Comparison of ENCODE assay signal across 30 cellular contexts in the genomic region with DNA sequence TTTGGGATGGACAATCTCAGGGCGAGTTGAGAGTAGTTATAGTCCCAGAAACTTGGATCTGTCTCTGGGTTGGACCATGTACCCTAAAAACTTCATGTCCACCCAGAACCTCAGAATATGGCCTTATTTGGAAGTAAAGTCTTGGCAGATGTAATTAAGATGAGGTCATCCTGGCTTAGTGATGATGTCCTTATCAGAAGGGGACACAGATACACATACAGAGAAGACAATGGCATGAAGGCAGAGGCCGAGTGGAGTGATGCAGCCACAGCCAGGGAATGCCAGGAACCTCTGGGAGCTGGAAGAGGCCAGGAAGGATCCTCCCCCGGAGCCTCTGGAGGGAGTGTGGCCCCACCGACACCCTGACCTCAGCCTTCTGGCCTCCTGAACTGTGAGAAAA.
"Had no signal": no experiment of that assay in that cellular context is flagged by ENCODE, and none has a peak within 500 bp of the region (broad histone marks: within the 10 kb centered on the region; RNA-seq: fewer than 3 reads in every experiment).

No MANE protein-coding gene starts in this region.

- H3K27me3 Mint-ChIP-seq: activated B cell treated with CpG ODN at 0.5 μM for 24 hours; activated CD8-positive, alpha-beta T cell treated with anti-CD3 and anti-CD28 coated beads for 36 hours; activated naive CD8-positive, alpha-beta T cell; activated T-helper 17 cell treated with anti-CD3 and anti-CD28 coated beads, Interleukin-2, amount 50 U/mL, for 72 hours; T-helper 17 cell had no signal

- H3K27me3 ChIP-seq: body of pancreas, colonic mucosa, gastroesophageal sphincter, heart right ventricle had no signal

- DNase-seq: activated B cell treated with CpG ODN at 0.5 μM for 24 hours; activated CD4-positive, alpha-beta T cell treated with anti-CD3 and anti-CD28 coated beads for 48 hours; activated CD4-positive, alpha-beta T cell treated with anti-CD3 and anti-CD28 coated beads, Interleukin-2, amount 50 U/mL, for 1 hour; activated CD4-positive, alpha-beta T cell treated with anti-CD3 and anti-CD28 coated beads, Interleukin-2, amount 50 U/mL, for 48 hours; activated CD8-positive, alpha-beta memory T cell treated with anti-CD3 and anti-CD28 coated beads for 24 hours; activated CD8-positive, alpha-beta T cell treated with anti-CD3 and anti-CD28 coated beads for 36 hours; activated effector memory CD4-positive, alpha-beta T cell treated with Interleukin-2 at 50 U/mL for 16 hours; activated gamma-delta T cell treated with Interleukin-2 at 50 U/mL for 16 hours; activated naive CD4-positive, alpha-beta T cell treated with anti-CD3 and anti-CD28 coated beads, Interleukin-2, amount 50 U/mL, for 16 hours; activated naive CD4-positive, alpha-beta T cell treated with Interleukin-2 at 50 U/mL for 16 hours; activated T-cell treated with anti-CD3 and anti-CD28 coated beads, Interleukin-2, amount 50 U/mL, for 4 hours; amniotic stem cell; body of pancreas; central memory CD4-positive, alpha-beta T cell; cerebellar nuclear complex; colonic mucosa; effector memory CD4-positive, alpha-beta T cell; endodermal cell; foreskin melanocyte; heart right ventricle; T-helper 1 cell; T-helper 17 cell; T1000; WERI-Rb-1 had no signal

- H3K27ac Mint-ChIP-seq: activated B cell treated with CpG ODN at 0.5 μM for 24 hours; activated CD8-positive, alpha-beta T cell treated with anti-CD3 and anti-CD28 coated beads for 36 hours; activated naive CD8-positive, alpha-beta T cell; activated T-helper 17 cell treated with anti-CD3 and anti-CD28 coated beads, Interleukin-2, amount 50 U/mL, for 72 hours; endodermal cell; T-helper 17 cell; T-helper 2 cell treated with Interferon-gamma antibody and Interleukin-4, amounts not matched to agents 5 μg/mL and 100 μg/mL, for 36 hours had no signal

- H3K4me1 Mint-ChIP-seq: activated B cell treated with CpG ODN at 0.5 μM for 24 hours had no signal

- H3K9me3 ChIP-seq: body of pancreas, colonic mucosa, gastroesophageal sphincter had no signal

- H3K36me3 ChIP-seq: colonic mucosa, gastroesophageal sphincter, heart right ventricle, WERI-Rb-1 had no signal

- H3K27ac ChIP-seq: body of pancreas, colonic mucosa, gastroesophageal sphincter, heart right ventricle, WERI-Rb-1 had no signal

- H3K4me3 ChIP-seq: body of pancreas, colonic mucosa, gastroesophageal sphincter, heart right ventricle had no signal

- ATAC-seq: activated CD4-positive, CD25-positive, alpha-beta regulatory T cell treated with anti-CD3 and anti-CD28 coated beads, Interleukin-2, amount 50 U/mL, for 24 hours; activated CD8-positive, alpha-beta T cell treated with anti-CD3 and anti-CD28 coated beads for 36 hours; activated T-cell treated with anti-CD3 and anti-CD28 coated beads, Interleukin-2, amount 50 U/mL, for 4 hours; activated T-helper 17 cell treated with anti-CD3 and anti-CD28 coated beads, Interleukin-2, amount 50 U/mL, for 72 hours; body of pancreas; esophagus mucosa; gastroesophageal sphincter; heart right ventricle; T-helper 17 cell had no signal

- H3K9me3 Mint-ChIP-seq: activated B cell treated with CpG ODN at 0.5 μM for 24 hours; activated CD8-positive, alpha-beta T cell treated with anti-CD3 and anti-CD28 coated beads for 36 hours; activated T-cell treated with anti-CD3 and anti-CD28 coated beads, Interleukin-2, amount 50 U/mL, for 4 hours; activated T-helper 17 cell treated with anti-CD3 and anti-CD28 coated beads, Interleukin-2, amount 50 U/mL, for 72 hours; endodermal cell; T-helper 2 cell treated with Interferon-gamma antibody and Interleukin-4, amounts not matched to agents 5 μg/mL and 100 μg/mL, for 36 hours had no signal

- H3K4me3 Mint-ChIP-seq: activated B cell treated with CpG ODN at 0.5 μM for 24 hours; activated CD8-positive, alpha-beta T cell treated with anti-CD3 and anti-CD28 coated beads for 36 hours; activated naive CD8-positive, alpha-beta T cell; activated T-cell treated with anti-CD3 and anti-CD28 coated beads, Interleukin-2, amount 50 U/mL, for 4 hours; activated T-helper 17 cell treated with anti-CD3 and anti-CD28 coated beads, Interleukin-2, amount 50 U/mL, for 72 hours; endodermal cell; T-helper 17 cell; T-helper 2 cell treated with Interferon-gamma antibody and Interleukin-4, amounts not matched to agents 5 μg/mL and 100 μg/mL, for 36 hours had no signal

- H3K4me1 ChIP-seq: body of pancreas, colonic mucosa, gastroesophageal sphincter had no signal
